ENCODE assay signal across 10 cellular contexts in genomic region chr15:34993877-34994276, GRCh38. TPM values are rescaled to one million over a fixed set of nuclear protein-coding genes. Genes with fewer than 3 reads are reported as not detected.
A peak's percentile ranks its signal among the peaks of the same experiment; 100 is the strongest.
DNase-seq lines count a peak whose midpoint lies in the region; ATAC-seq and TF ChIP-seq lines count a peak whose summit lies in the region.
"Had no signal": no experiment of that assay in that cellular context is flagged by ENCODE, and none has a peak within 500 bp of the region (broad histone marks: within the 10 kb centered on the region; RNA-seq: fewer than 3 reads in every experiment).

No MANE protein-coding gene starts in this region.

- DNase-seq in activated CD4-positive, CD25-positive, alpha-beta regulatory T cell treated with anti-CD3 and anti-CD28 coated beads, Interleukin-2, amount 50 U/mL, for 72 hours, result no peak
- DNase-seq in epithelial cell of prostate (ENCODE audit: low read depth, low spot score) (no peak), NCI-H774 (lab: John Stamatoyannopoulos, UW) (no peak), DMS153 treated with DMSO at 0.1 percent for 48 hours (lab: John Stamatoyannopoulos, UW; ENCODE audit: unreplicated experiment) (no peak), body of pancreas (no peak)
- DNase-seq: activated effector memory CD4-positive, alpha-beta T cell treated with anti-CD3 and anti-CD28 coated beads, Interleukin-2, amount 50 U/mL, for 16 hours; mucosa of descending colon had no signal

- no peaks in the 10 kb centered on the region for H3K27me3 ChIP-seq in body of pancreas

- intact Hi-C loops in body of pancreas (cut with DNase I), result no loop called here

- 80 to 84% methylated on average over 4 of the region's 4 CpGs for WGBS in body of pancreas, 2 donors

- no peak for TF ChIP-seq POLR2A in body of pancreas (IDR thresholded peaks at IDR 0.05)

- TF ChIP-seq CTCF in body of pancreas (IDR thresholded peaks at IDR 0.05), result no peak

- no peaks in the 10 kb centered on the region for H3K36me3 ChIP-seq in body of pancreas (replicated peaks in 1 of 2; ENCODE audit: insufficient read depth in 1 of 2, low read depth in 2 of 2)

- H3K27ac ChIP-seq in epithelial cell of prostate (peak overlapping the region; percentile 77), body of pancreas (no peak overlapping the region)

- no peaks in the 10 kb centered on the region for H3K9me3 ChIP-seq in body of pancreas
- H3K9me3 ChIP-seq: mucosa of descending colon had no signal

- ATAC-seq in activated CD4-positive, CD25-positive, alpha-beta regulatory T cell treated with anti-CD3 and anti-CD28 coated beads, Interleukin-2, amount 50 U/mL, for 24 hours, result peak; percentile 87 to 89
- peak; percentile 92 for ATAC-seq in GM21529 (IDR thresholded peaks at IDR 0.05; ENCODE audit: unreplicated experiment)
- ATAC-seq in HG03280 (IDR thresholded peaks at IDR 0.05; ENCODE audit: unreplicated experiment), result peak; percentile 89
- no peak for ATAC-seq in body of pancreas
- ATAC-seq: mucosa of descending colon had no signal

- H3K4me3 ChIP-seq in body of pancreas, result no peak overlapping the region
- H3K4me3 ChIP-seq: mucosa of descending colon had no signal

- peaks cover 5% of the 10 kb centered on the region for H3K4me1 ChIP-seq in body of pancreas

RNA-seq across cellular contexts. Expression of gene ZNF770, which starts 5.8 kb away (rescaled TPM):
- 10 to 100 TPM in 1 of 2 donors, 1 to 10 TPM in 1; 7.6 to 11.2 TPM for total RNA-seq in body of pancreas

RNA-seq across cellular contexts. Expression of gene AQR, which starts 24.3 kb away (rescaled TPM):
- 10 to 100 TPM; 10.5 to 15.0 TPM for total RNA-seq in body of pancreas
